8 cellular contexts compared by ENCODE assay signal in genomic region chr1:156421062-156421938, GRCh38. TPM values are rescaled to one million over a fixed set of nuclear protein-coding genes. Genes with fewer than 3 reads are reported as not detected.
DNase-seq lines count a peak whose midpoint lies in the region; ATAC-seq and TF ChIP-seq lines count a peak whose summit lies in the region.

No MANE protein-coding gene starts in this region.

- peaks cover 36% of the 10 kb centered on the region for H3K27me3 Mint-ChIP-seq in activated T-helper 17 cell treated with anti-CD3 and anti-CD28 coated beads, Interleukin-2, amount 50 U/mL, for 72 hours
- peaks cover 100% of the 10 kb centered on the region for H3K27me3 Mint-ChIP-seq in nephron progenitor cell (ENCODE audit: low read depth, poor library complexity)
- peaks cover 92% of the 10 kb centered on the region for H3K27me3 Mint-ChIP-seq in stimulated activated naive CD8-positive, alpha-beta T cell treated with anti-CD3 and anti-CD28 coated beads, Interleukin-15, Interleukin-2, amounts not matched to agents 100 ng/mL and 50 ng/mL, for 24 hours

- H3K27ac Mint-ChIP-seq in activated T-helper 17 cell treated with anti-CD3 and anti-CD28 coated beads, Interleukin-2, amount 50 U/mL, for 72 hours, result no peak overlapping the region
- H3K27ac Mint-ChIP-seq in nephron progenitor cell, result no peak overlapping the region
- H3K27ac Mint-ChIP-seq in stimulated activated naive CD8-positive, alpha-beta T cell treated with anti-CD3 and anti-CD28 coated beads, Interleukin-15, Interleukin-2, amounts not matched to agents 100 ng/mL and 50 ng/mL, for 24 hours, result peak overlapping the region; percentile 31

- H3K4me3 Mint-ChIP-seq in activated T-helper 17 cell treated with anti-CD3 and anti-CD28 coated beads, Interleukin-2, amount 50 U/mL, for 72 hours, result peak overlapping the region; percentile 88
- H3K4me3 Mint-ChIP-seq in nephron progenitor cell, result no peak overlapping the region
- H3K4me3 Mint-ChIP-seq in stimulated activated naive CD8-positive, alpha-beta T cell treated with anti-CD3 and anti-CD28 coated beads, Interleukin-15, Interleukin-2, amounts not matched to agents 100 ng/mL and 50 ng/mL, for 24 hours, result peak overlapping the region; percentile 85

- H3K4me1 Mint-ChIP-seq in activated T-helper 17 cell treated with anti-CD3 and anti-CD28 coated beads, Interleukin-2, amount 50 U/mL, for 72 hours, result peaks cover 9% of the 10 kb centered on the region
- H3K4me1 Mint-ChIP-seq in nephron progenitor cell, result peaks cover 4% of the 10 kb centered on the region
- peaks cover 32% of the 10 kb centered on the region for H3K4me1 Mint-ChIP-seq in stimulated activated naive CD8-positive, alpha-beta T cell treated with anti-CD3 and anti-CD28 coated beads, Interleukin-15, Interleukin-2, amounts not matched to agents 100 ng/mL and 50 ng/mL, for 24 hours (ENCODE audit: low read depth)

- DNase-seq in AG08396 (ENCODE audit: low spot score), result peak; percentile 94
- peak; percentile 15 for DNase-seq in HS-5 (ENCODE audit: low read depth)
- DNase-seq in NOMO-1 treated with dmso at 0.1 percent for 144 hours (lab: John Stamatoyannopoulos, UW; ENCODE audit: unreplicated experiment), result peak; percentile 53
- peak; percentile 66 for DNase-seq in fibroblast of pulmonary artery (ENCODE audit: low read depth)
- DNase-seq in nephron progenitor cell, result peak; percentile 77

- ATAC-seq in activated T-helper 17 cell treated with anti-CD3 and anti-CD28 coated beads, Interleukin-2, amount 50 U/mL, for 72 hours (replicated peaks), result peak; percentile 92

- peaks cover 5% of the 10 kb centered on the region for H3K36me3 Mint-ChIP-seq in activated T-helper 17 cell treated with anti-CD3 and anti-CD28 coated beads, Interleukin-2, amount 50 U/mL, for 72 hours (ENCODE audit: low read depth)
- no peaks in the 10 kb centered on the region for H3K36me3 Mint-ChIP-seq in nephron progenitor cell (ENCODE audit: low read depth)
- H3K36me3 Mint-ChIP-seq in stimulated activated naive CD8-positive, alpha-beta T cell treated with anti-CD3 and anti-CD28 coated beads, Interleukin-15, Interleukin-2, amounts not matched to agents 100 ng/mL and 50 ng/mL, for 24 hours (ENCODE audit: low read depth), result no peaks in the 10 kb centered on the region

- TF ChIP-seq CTCF in fibroblast of pulmonary artery (IDR thresholded peaks at IDR 0.05; ENCODE audit: low read length, missing control alignments) (no peak), nephron progenitor cell (IDR thresholded peaks at IDR 0.05) (no peak)

- TF ChIP-seq POLR2A in GM19099 (IDR thresholded peaks at IDR 0.05; ENCODE audit: extremely low read depth, insufficient read length, low read depth), result peak; percentile 70

- no peaks in the 10 kb centered on the region for H3K9me3 Mint-ChIP-seq in activated T-helper 17 cell treated with anti-CD3 and anti-CD28 coated beads, Interleukin-2, amount 50 U/mL, for 72 hours
- H3K9me3 Mint-ChIP-seq in nephron progenitor cell, result no peaks in the 10 kb centered on the region
- H3K9me3 Mint-ChIP-seq in stimulated activated naive CD8-positive, alpha-beta T cell treated with anti-CD3 and anti-CD28 coated beads, Interleukin-15, Interleukin-2, amounts not matched to agents 100 ng/mL and 50 ng/mL, for 24 hours, result no peaks in the 10 kb centered on the region

- H3K4me3 ChIP-seq in fibroblast of pulmonary artery (replicated peaks; ENCODE audit: low read depth, low read length), result no peak overlapping the region

RNA-seq across cellular contexts. Expression of gene RHBG, which starts 52.3 kb away (rescaled TPM):
- not detected for total RNA-seq in activated T-helper 17 cell treated with anti-CD3 and anti-CD28 coated beads, Interleukin-2, amount 50 U/mL, for 72 hours

Comparison
In these comparisons a context has a peak if more than half of its experiments do, and no peak if none do; other contexts are left out.
1. DNase-seq: peak in every context shown above with its lines; median percentile 94 in AG08396; 77 in nephron progenitor cell; 66 in fibroblast of pulmonary artery; 53 in NOMO-1 treated with dmso at 0.1 percent for 144 hours; 15 in HS-5.